In genomic region chr3:123779646-123780231, GRCh38 we compare ENCODE assay signal across 28 cellular contexts.
DNase-seq lines count a peak whose midpoint lies in the region; ATAC-seq and TF ChIP-seq lines count a peak whose summit lies in the region.
"Had no signal": no experiment of that assay in that cellular context is flagged by ENCODE, and none has a peak within 500 bp of the region (broad histone marks: within the 10 kb centered on the region; RNA-seq: fewer than 3 reads in every experiment).

No MANE protein-coding gene starts in this region.

- peaks cover 13% of the 10 kb centered on the region for H3K4me1 ChIP-seq in colonic mucosa
- H3K4me1 ChIP-seq in muscle layer of colon (ENCODE audit: insufficient read depth, low read length) = peaks cover 55% of the 10 kb centered on the region
- peaks cover 56 to 87% of the 10 kb centered on the region in 2 donors for H3K4me1 ChIP-seq in thoracic aorta (ENCODE audit: control insufficient read depth in 1 of 2, low read depth in 2 of 2)
- H3K4me1 ChIP-seq in upper lobe of right lung = peaks cover 17% of the 10 kb centered on the region
- H3K4me1 ChIP-seq in right lobe of liver = peaks cover 0 to 29% (median 10%) of the 10 kb centered on the region in 4 donors
- H3K4me1 ChIP-seq: foreskin keratinocyte had no signal

- no peaks in the 10 kb centered on the region for H3K27me3 ChIP-seq in colonic mucosa
- no peaks in the 10 kb centered on the region for H3K27me3 ChIP-seq in muscle layer of colon (ENCODE audit: control insufficient read depth in 1 of 2, insufficient read depth in 2 of 2, low read length in 2 of 2)
- no peaks in the 10 kb centered on the region for H3K27me3 ChIP-seq in thoracic aorta (replicated peaks; ENCODE audit: insufficient read depth)
- no peaks in the 10 kb centered on the region for H3K27me3 ChIP-seq in upper lobe of right lung
- H3K27me3 ChIP-seq in right lobe of liver = no peaks in the 10 kb centered on the region
- H3K27me3 ChIP-seq: cardiac muscle cell, foreskin keratinocyte, heart left ventricle, ovary, spleen, tibial nerve had no signal

- TF ChIP-seq POLR2A in right lobe of liver (IDR thresholded peaks at IDR 0.05) = no peak

- intact Hi-C loops in colonic mucosa (cut with DNase I) (no loop called here), upper lobe of right lung (cut with DNase I) (no loop called here), right lobe of liver (cut with DNase I) (no loop called here)

- 93% methylated on average over 6 of the region's 10 CpGs for WGBS in right lobe of liver (ENCODE audit: insufficient coverage, low coverage, low lambda C conversion rate, missing lambda C conversion rate)

- ATAC-seq in thoracic aorta (ENCODE audit: insufficient number of reproducible peaks, low FRiP score, low read depth) (no peak), upper lobe of right lung (no peak), right lobe of liver (no peak)
- ATAC-seq: activated CD4-positive, alpha-beta T cell treated with anti-CD3 and anti-CD28 coated beads for 36 hours; activated naive CD4-positive, alpha-beta T cell treated with anti-CD3 and anti-CD28 coated beads, Interleukin-2, amount 50 U/mL, for 72 hours; CD8-positive, alpha-beta T cell; esophagus mucosa; foreskin keratinocyte; heart left ventricle had no signal

- H3K9ac ChIP-seq in colonic mucosa (ENCODE audit: low read depth in 2 of 2, low read length in 2 of 2) = no peak overlapping the region
- H3K9ac ChIP-seq in muscle layer of colon (ENCODE audit: low read length) = no peak overlapping the region

- H3K27ac ChIP-seq in colonic mucosa (peak overlapping the region; percentile 41), muscle layer of colon (ENCODE audit: low read depth, low read length) (peak overlapping the region; percentile 36), thoracic aorta (peak overlapping the region; percentile 83 to 92), upper lobe of right lung (no peak overlapping the region), right lobe of liver (no peak overlapping the region)
- H3K27ac ChIP-seq: cardiac muscle cell, foreskin keratinocyte, lower lobe of right lung, ovary, spleen, tibial nerve had no signal

- TF ChIP-seq CTCF in colonic mucosa (IDR thresholded peaks at IDR 0.05) = no peak
- TF ChIP-seq CTCF in thoracic aorta (IDR thresholded peaks at IDR 0.05) = no peak
- no peak for TF ChIP-seq CTCF in upper lobe of right lung (IDR thresholded peaks at IDR 0.05)
- TF ChIP-seq CTCF in right lobe of liver (IDR thresholded peaks at IDR 0.05) = no peak

- peak; percentile 63 for DNase-seq in M059J (ENCODE audit: low read depth)
- peak; percentile 62 for DNase-seq in colonic mucosa
- DNase-seq in thoracic aorta (ENCODE audit: low spot score) = no peak
- DNase-seq in upper lobe of right lung = no peak
- no peak for DNase-seq in COR-L47 (lab: John Stamatoyannopoulos, UW)
- DNase-seq in right lobe of liver = no peak
- no peak for DNase-seq in activated CD4-positive, alpha-beta T cell treated with anti-CD3 and anti-CD28 coated beads, Interleukin-2, amount 50 U/mL, for 4 hours
- DNase-seq: ACHN; activated CD4-positive, alpha-beta T cell treated with anti-CD3 and anti-CD28 coated beads for 36 hours; CD8-positive, alpha-beta T cell; DMS 273 treated with DMSO at 0.1 percent for 48 hours; endodermal cell; foreskin keratinocyte; GOT3; heart left ventricle; lower lobe of right lung; NCI-H1417 treated with DMSO at 0.1 percent for 48 hours; NCI-H2029 treated with DMSO at 0.1 percent for 48 hours; NCI-H526; ovary; spleen; stimulated activated CD4-positive, alpha-beta T cell treated with anti-CD3 and anti-CD28 coated beads, Interleukin-2, amount 100 ng/mL, for 24 hours; stimulated activated CD8-positive, alpha-beta memory T cell treated with anti-CD3 and anti-CD28 coated beads, Interleukin-4, amount 100 ng/mL, for 48 hours had no signal

- H3K36me3 ChIP-seq in colonic mucosa (no peaks in the 10 kb centered on the region), muscle layer of colon (ENCODE audit: insufficient read depth, low read length) (no peaks in the 10 kb centered on the region), thoracic aorta (no peaks in the 10 kb centered on the region), upper lobe of right lung (no peaks in the 10 kb centered on the region), right lobe of liver (no peaks in the 10 kb centered on the region)
- H3K36me3 ChIP-seq: cardiac muscle cell, heart left ventricle, lower lobe of right lung, ovary, spleen, tibial nerve had no signal

- H3K4me3 ChIP-seq in colonic mucosa (no peak overlapping the region), muscle layer of colon (ENCODE audit: low read depth in 1 of 2, low read length in 2 of 2) (no peak overlapping the region), thoracic aorta (no peak overlapping the region), upper lobe of right lung (no peak overlapping the region), right lobe of liver (no peak overlapping the region)
- H3K4me3 ChIP-seq: cardiac muscle cell, heart left ventricle, lower lobe of right lung, ovary, spleen, tibial nerve had no signal

- H3K9me3 ChIP-seq in colonic mucosa = no peaks in the 10 kb centered on the region
- H3K9me3 ChIP-seq in muscle layer of colon (ENCODE audit: low read length) = no peaks in the 10 kb centered on the region
- no peaks in the 10 kb centered on the region for H3K9me3 ChIP-seq in thoracic aorta
- no peaks in the 10 kb centered on the region for H3K9me3 ChIP-seq in upper lobe of right lung
- no peaks in the 10 kb centered on the region for H3K9me3 ChIP-seq in right lobe of liver
- H3K9me3 ChIP-seq: heart left ventricle, lower lobe of right lung, ovary, spleen, tibial nerve had no signal

Comparison
In these comparisons a context has a peak if more than half of its experiments do, and no peak if none do; other contexts are left out.
1. DNase-seq: peak in M059J (single experiment) and colonic mucosa (single experiment); none in thoracic aorta (single experiment), upper lobe of right lung (single experiment), COR-L47 (single experiment), right lobe of liver (0 of 3) and activated CD4-positive, alpha-beta T cell treated with anti-CD3 and anti-CD28 coated beads, Interleukin-2, amount 50 U/mL, for 4 hours (0 of 2).
2. H3K27ac ChIP-seq: peak in colonic mucosa (single experiment), muscle layer of colon (single experiment) and thoracic aorta (2 of 2); none in upper lobe of right lung (single experiment) and right lobe of liver (0 of 3).